ENCODE assay signal across 22 cellular contexts in genomic region chr10:131841669-131842139, GRCh38. TPM values are rescaled to one million over a fixed set of nuclear protein-coding genes. Genes with fewer than 3 reads are reported as not detected.
DNase-seq lines count a peak whose midpoint lies in the region; ATAC-seq and TF ChIP-seq lines count a peak whose summit lies in the region.
"Had no signal": no experiment of that assay in that cellular context is flagged by ENCODE, and none has a peak within 500 bp of the region (broad histone marks: within the 10 kb centered on the region; RNA-seq: fewer than 3 reads in every experiment).

No MANE protein-coding gene starts in this region.

- peak; percentile 28 for DNase-seq in RPMI8226
- peak; percentile 41 for DNase-seq in left lobe of liver (ENCODE audit: low spot score)
- DNase-seq in spleen = peak; percentile 70
- no peak for DNase-seq in T-helper 17 cell
- DNase-seq in cerebellar cortex (ENCODE audit: low spot score) = no peak
- DNase-seq in activated T-cell treated with anti-CD3 and anti-CD28 coated beads, Interleukin-2, amount 50 U/mL, for 72 hours = no peak
- DNase-seq: activated CD4-positive, CD25-positive, alpha-beta regulatory T cell; activated CD8-positive, alpha-beta T cell treated with anti-CD3 and anti-CD28 coated beads, Interleukin-2, amount 10 ng/mL, durations not matched to agents 7 days and 5 days; activated naive CD4-positive, alpha-beta T cell treated with anti-CD3 and anti-CD28 coated beads for 36 hours; cortex of kidney; kidney; NCI-H1048; NCI-H187; NCI-H69; stimulated activated CD4-positive, alpha-beta T cell treated with anti-CD3 and anti-CD28 coated beads, Interleukin-2, amount 100 ng/mL, for 48 hours had no signal

- H3K36me3 ChIP-seq in BLaER1 treated with 17β-estradiol and CSF1 and Interleukin-3, amounts not matched to agents 10 nM and 100 nM = no peaks in the 10 kb centered on the region
- H3K36me3 ChIP-seq in spleen = no peaks in the 10 kb centered on the region
- H3K36me3 ChIP-seq: breast epithelium, neutrophil had no signal

- H3K36me3 Mint-ChIP-seq in T-helper 17 cell (ENCODE audit: low read depth) = no peaks in the 10 kb centered on the region
- no peaks in the 10 kb centered on the region for H3K36me3 Mint-ChIP-seq in activated T-cell treated with anti-CD3 and anti-CD28 coated beads, Interleukin-2, amount 50 U/mL, for 72 hours (ENCODE audit: insufficient read depth in 2 of 2)
- H3K36me3 Mint-ChIP-seq: memory B cell; stimulated activated effector memory CD8-positive, alpha-beta T cell treated with anti-CD3 and anti-CD28 coated beads, Interleukin-12 subunit alpha, Interleukin-12 subunit beta, amount 100 ng/mL, for 72 hours had no signal

- H4K20me1 ChIP-seq in BLaER1 treated with 17β-estradiol and CSF1 and Interleukin-3, amounts not matched to agents 10 nM and 100 nM = peaks cover 0 to 8% (median 0%) of the 10 kb centered on the region in 11 experiments; a peak in 2 of 22 replicates

- H3K9me3 Mint-ChIP-seq in activated T-cell treated with anti-CD3 and anti-CD28 coated beads, Interleukin-2, amount 50 U/mL, for 72 hours = no peaks in the 10 kb centered on the region
- H3K9me3 Mint-ChIP-seq: activated naive CD4-positive, alpha-beta T cell treated with anti-CD3 and anti-CD28 coated beads for 36 hours; CD4-positive, alpha-beta T cell; memory B cell; stimulated activated effector memory CD8-positive, alpha-beta T cell treated with anti-CD3 and anti-CD28 coated beads, Interleukin-12 subunit alpha, Interleukin-12 subunit beta, amount 100 ng/mL, for 72 hours had no signal

- H3K9me3 ChIP-seq in BLaER1 treated with 17β-estradiol and CSF1 and Interleukin-3, amounts not matched to agents 10 nM and 100 nM (replicated peaks in 1 of 11) = no peaks in the 10 kb centered on the region
- H3K9me3 ChIP-seq in spleen (no peaks in the 10 kb centered on the region), T-helper 17 cell (ENCODE audit: control insufficient read depth, low read length, poor library complexity, severe bottlenecking) (no peaks in the 10 kb centered on the region)
- H3K9me3 ChIP-seq: breast epithelium, neutrophil had no signal

- intact Hi-C loops in spleen (cut with DNase I; ENCODE audit: low total_unique reads) = no loop called here

- H3K27me3 Mint-ChIP-seq in T-helper 17 cell = peaks cover 20% of the 10 kb centered on the region
- no peaks in the 10 kb centered on the region for H3K27me3 Mint-ChIP-seq in activated T-cell treated with anti-CD3 and anti-CD28 coated beads, Interleukin-2, amount 50 U/mL, for 72 hours (ENCODE audit: low read depth)

- no peak overlapping the region for H3K4me3 Mint-ChIP-seq in T-helper 17 cell
- no peak overlapping the region for H3K4me3 Mint-ChIP-seq in activated T-cell treated with anti-CD3 and anti-CD28 coated beads, Interleukin-2, amount 50 U/mL, for 72 hours
- H3K4me3 Mint-ChIP-seq: activated CD8-positive, alpha-beta T cell treated with anti-CD3 and anti-CD28 coated beads, Interleukin-2, amount 10 ng/mL, durations not matched to agents 7 days and 5 days; activated naive CD4-positive, alpha-beta T cell treated with anti-CD3 and anti-CD28 coated beads for 36 hours; CD4-positive, alpha-beta T cell; memory B cell; stimulated activated effector memory CD8-positive, alpha-beta T cell treated with anti-CD3 and anti-CD28 coated beads, Interleukin-12 subunit alpha, Interleukin-12 subunit beta, amount 100 ng/mL, for 72 hours had no signal

- no peak for ATAC-seq in left lobe of liver
- ATAC-seq in T-helper 17 cell = no peak
- ATAC-seq in activated T-cell treated with anti-CD3 and anti-CD28 coated beads, Interleukin-2, amount 50 U/mL, for 72 hours (replicated peaks in 1 of 2) = no peak
- ATAC-seq: activated CD8-positive, alpha-beta T cell treated with anti-CD3 and anti-CD28 coated beads, Interleukin-2, amount 10 ng/mL, durations not matched to agents 7 days and 5 days had no signal

- no peak for TF ChIP-seq POLR2A in spleen (IDR thresholded peaks at IDR 0.05)

- H3K4me1 ChIP-seq in BLaER1 treated with 17β-estradiol and CSF1 and Interleukin-3, amounts not matched to agents 10 nM and 100 nM = peaks cover 7 to 34% (median 23%) of the 10 kb centered on the region in 10 experiments; a peak in 18 of 20 replicates
- no peaks in the 10 kb centered on the region for H3K4me1 ChIP-seq in spleen
- H3K4me1 ChIP-seq: breast epithelium had no signal

- H3K9ac ChIP-seq in BLaER1 treated with 17β-estradiol and CSF1 and Interleukin-3, amounts not matched to agents 10 nM and 100 nM = no peak overlapping the region; a peak in 1 of 22 replicates

- no peak overlapping the region for H3K4me3 ChIP-seq in BLaER1 treated with 17β-estradiol and CSF1 and Interleukin-3, amounts not matched to agents 10 nM and 100 nM
- H3K4me3 ChIP-seq in spleen = no peak overlapping the region
- H3K4me3 ChIP-seq: breast epithelium had no signal

- 81 to 86% (median 85%) methylated on average over 15 to 19 of the region's 19 CpGs for WGBS in spleen, 5 donors

- H3K27ac ChIP-seq in BLaER1 treated with 17β-estradiol and CSF1 and Interleukin-3, amounts not matched to agents 10 nM and 100 nM = no peak overlapping the region
- H3K27ac ChIP-seq in spleen = no peak overlapping the region
- H3K27ac ChIP-seq: breast epithelium, HL-60, neutrophil had no signal

- no peaks in the 10 kb centered on the region for H3K27me3 ChIP-seq in BLaER1 treated with 17β-estradiol and CSF1 and Interleukin-3, amounts not matched to agents 10 nM and 100 nM
- peaks cover 0 to 4% (median 0%) of the 10 kb centered on the region in 7 donors for H3K27me3 ChIP-seq in spleen (replicated peaks in 1 of 7)
- H3K27me3 ChIP-seq: breast epithelium had no signal

- H3K27ac Mint-ChIP-seq in T-helper 17 cell = no peak overlapping the region
- H3K27ac Mint-ChIP-seq in activated T-cell treated with anti-CD3 and anti-CD28 coated beads, Interleukin-2, amount 50 U/mL, for 72 hours = no peak overlapping the region
- H3K27ac Mint-ChIP-seq: activated CD8-positive, alpha-beta T cell treated with anti-CD3 and anti-CD28 coated beads, Interleukin-2, amount 10 ng/mL, durations not matched to agents 7 days and 5 days; activated naive CD4-positive, alpha-beta T cell treated with anti-CD3 and anti-CD28 coated beads for 36 hours; CD4-positive, alpha-beta T cell; memory B cell; stimulated activated effector memory CD8-positive, alpha-beta T cell treated with anti-CD3 and anti-CD28 coated beads, Interleukin-12 subunit alpha, Interleukin-12 subunit beta, amount 100 ng/mL, for 72 hours had no signal

- peak overlapping the region in 10 of 11 experiments; percentile 16 to 66 (median 46); a peak in 16 of 22 replicates for H3K4me2 ChIP-seq in BLaER1 treated with 17β-estradiol and CSF1 and Interleukin-3, amounts not matched to agents 10 nM and 100 nM

- no peak for TF ChIP-seq CTCF in spleen (IDR thresholded peaks at IDR 0.05 in 8 of 11, conservative IDR thresholded peaks at IDR 0.05 in 3 of 11)

- no peaks in the 10 kb centered on the region for H3K4me1 Mint-ChIP-seq in T-helper 17 cell
- no peaks in the 10 kb centered on the region for H3K4me1 Mint-ChIP-seq in activated T-cell treated with anti-CD3 and anti-CD28 coated beads, Interleukin-2, amount 50 U/mL, for 72 hours (ENCODE audit: low read depth)
- H3K4me1 Mint-ChIP-seq: memory B cell; stimulated activated effector memory CD8-positive, alpha-beta T cell treated with anti-CD3 and anti-CD28 coated beads, Interleukin-12 subunit alpha, Interleukin-12 subunit beta, amount 100 ng/mL, for 72 hours had no signal

RNA-seq across cellular contexts. Expression of gene PPP2R2D, which starts 59.1 kb away (rescaled TPM):
- total RNA-seq in left lobe of liver (15.4 TPM), spleen (10 to 100 TPM; 28.0 to 41.2 (median 35.3) TPM), T-helper 17 cell (10 to 100 TPM; 34.5 to 36.6 TPM)
- polyA plus RNA-seq in spleen = 10 to 100 TPM; 15.6 to 21.0 (median 17.3) TPM
- 10 to 100 TPM; 32.5 to 40.7 TPM for total RNA-seq in activated T-cell treated with anti-CD3 and anti-CD28 coated beads, Interleukin-2, amount 50 U/mL, for 72 hours

Comparison
In these comparisons a context has a peak if more than half of its experiments do, and no peak if none do; other contexts are left out.
1. DNase-seq: peak in RPMI8226 (single experiment), left lobe of liver (single experiment) and spleen (single experiment); none in T-helper 17 cell (0 of 3), cerebellar cortex (single experiment) and activated T-cell treated with anti-CD3 and anti-CD28 coated beads, Interleukin-2, amount 50 U/mL, for 72 hours (0 of 2).